In the genomic region with DNA sequence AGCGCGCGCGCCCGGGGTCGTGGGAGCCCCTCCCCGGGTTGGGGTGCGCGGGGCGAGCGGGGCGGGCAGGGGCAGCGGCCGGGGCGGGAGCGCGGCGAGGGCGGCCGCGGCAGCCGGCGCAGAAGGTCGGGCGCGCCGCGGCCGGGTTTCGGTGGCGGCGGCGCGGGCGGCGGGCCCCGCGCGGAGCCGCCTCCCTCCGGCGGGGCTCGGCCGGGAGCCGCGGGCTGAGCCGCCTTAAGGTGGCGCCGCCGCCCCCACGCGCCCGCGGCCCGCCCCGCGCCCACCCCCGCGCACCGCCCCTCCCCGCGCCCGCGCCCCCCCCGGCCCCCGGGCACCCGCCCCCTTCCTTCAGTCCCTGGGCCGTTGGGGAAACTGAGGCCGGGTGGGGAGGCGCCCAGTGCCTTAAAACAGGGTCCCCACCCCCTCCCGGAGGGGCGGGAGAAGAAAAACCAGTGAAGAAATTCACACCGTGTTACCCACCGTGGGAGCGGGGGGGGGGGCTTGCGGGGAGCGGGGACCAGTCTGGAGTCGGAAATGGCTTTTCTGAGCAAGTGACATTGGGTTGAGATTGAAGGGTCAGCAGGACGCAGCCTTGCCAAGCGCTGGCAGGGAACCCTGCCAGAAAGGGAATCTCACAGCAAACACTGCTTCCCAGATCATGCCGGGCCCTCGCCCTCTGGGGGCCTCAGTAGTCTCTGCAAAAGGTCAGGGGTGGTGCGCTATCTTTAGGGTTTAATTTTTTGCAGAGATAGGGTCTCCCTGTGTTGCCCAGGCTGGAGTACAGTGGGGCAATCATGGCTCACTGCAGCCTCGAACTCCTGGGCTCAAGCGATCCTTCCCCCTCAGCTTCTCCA, we compare ENCODE assay signal across 8 cellular contexts. TPM values are rescaled to one million over a fixed set of nuclear protein-coding genes. Genes with fewer than 3 reads are reported as not detected.
DNase-seq lines count a peak whose midpoint lies in the region; ATAC-seq lines count a peak whose summit lies in the region.

A gene (minus strand): TSS at position 211 of the 854 bp plus-strand sequence. CDS start 376 bp downstream, outside the sequence.

- no peaks in the 10 kb centered on the region for H3K9me3 Mint-ChIP-seq in activated T-helper 2 cell treated with anti-CD3 and anti-CD28 coated beads, Interferon-gamma antibody, Interleukin-2, Interleukin-4, amounts not matched to agents 10 μg/mL and 5 μg/mL and 100 μg/mL, durations not matched to agents 14 hours and 24 hours and 36 hours

- peak within 1 kb of the TSS; percentile 57 for H3K4me3 Mint-ChIP-seq in activated T-helper 2 cell treated with anti-CD3 and anti-CD28 coated beads, Interferon-gamma antibody, Interleukin-2, Interleukin-4, amounts not matched to agents 10 μg/mL and 5 μg/mL and 100 μg/mL, durations not matched to agents 14 hours and 24 hours and 36 hours (ENCODE audit: low read depth)

- H3K27ac Mint-ChIP-seq in activated T-helper 2 cell treated with anti-CD3 and anti-CD28 coated beads, Interferon-gamma antibody, Interleukin-2, Interleukin-4, amounts not matched to agents 10 μg/mL and 5 μg/mL and 100 μg/mL, durations not matched to agents 14 hours and 24 hours and 36 hours, result no peak within 1 kb of the TSS

- WGBS in right cardiac atrium, result 3% methylated on average over 76 of the region's 85 CpGs

- no peaks in the 10 kb centered on the region for H3K36me3 Mint-ChIP-seq in activated T-helper 2 cell treated with anti-CD3 and anti-CD28 coated beads, Interferon-gamma antibody, Interleukin-2, Interleukin-4, amounts not matched to agents 10 μg/mL and 5 μg/mL and 100 μg/mL, durations not matched to agents 14 hours and 24 hours and 36 hours (ENCODE audit: low read depth)

- peak in 1 of 2 donors; percentile 39 for ATAC-seq in right cardiac atrium
- no peak for ATAC-seq in HG03439 (IDR thresholded peaks at IDR 0.05; ENCODE audit: unreplicated experiment)
- no peak for ATAC-seq in HG02885 (IDR thresholded peaks at IDR 0.05; ENCODE audit: poor library complexity, unreplicated experiment)

- peaks cover 50% of the 10 kb centered on the region for H3K27me3 Mint-ChIP-seq in activated T-helper 2 cell treated with anti-CD3 and anti-CD28 coated beads, Interferon-gamma antibody, Interleukin-2, Interleukin-4, amounts not matched to agents 10 μg/mL and 5 μg/mL and 100 μg/mL, durations not matched to agents 14 hours and 24 hours and 36 hours (ENCODE audit: low read depth)

- no peaks in the 10 kb centered on the region for H3K27me3 ChIP-seq in right cardiac atrium (ENCODE audit: control insufficient read depth, insufficient read depth)

- H3K4me1 ChIP-seq in right cardiac atrium (ENCODE audit: control insufficient read depth, insufficient read depth, low read length), result no peaks in the 10 kb centered on the region

- no peaks in the 10 kb centered on the region for H3K9me3 ChIP-seq in right cardiac atrium (ENCODE audit: control insufficient read depth, low read length)

- peaks cover 4% of the 10 kb centered on the region for H3K4me1 Mint-ChIP-seq in activated T-helper 2 cell treated with anti-CD3 and anti-CD28 coated beads, Interferon-gamma antibody, Interleukin-2, Interleukin-4, amounts not matched to agents 10 μg/mL and 5 μg/mL and 100 μg/mL, durations not matched to agents 14 hours and 24 hours and 36 hours (ENCODE audit: low read depth)

- H3K27ac ChIP-seq in right cardiac atrium (ENCODE audit: low read length), result peak within 1 kb of the TSS; percentile 61
- peak within 1 kb of the TSS in 12 of 21 experiments; percentile 16 to 80 (median 74) for H3K27ac ChIP-seq in skin epidermis

- intact Hi-C loops in activated T-helper 2 cell treated with anti-CD3 and anti-CD28 coated beads, Interferon-gamma antibody, Interleukin-2, Interleukin-4, amounts not matched to agents 10 μg/mL and 5 μg/mL and 100 μg/mL, durations not matched to agents 14 hours and 24 hours and 36 hours (cut with micrococcal nuclease), result no loop called here
- intact Hi-C loops in right cardiac atrium (cut with DNase I), result loop anchor here in 1 of 4 donors (5.0 kb wide), 1 partner anchor 47 kb away; no protein-coding TSS in a partner anchor

- DNase-seq in DMS53 (lab: John Stamatoyannopoulos, UW), result peak; percentile 21
- no peak for DNase-seq in DMS53 treated with DMSO at 0.1 percent for 48 hours (lab: John Stamatoyannopoulos, UW; ENCODE audit: unreplicated experiment)
- DNase-seq in activated T-helper 2 cell treated with anti-CD3 and anti-CD28 coated beads, Interferon-gamma antibody, Interleukin-2, Interleukin-4, amounts not matched to agents 10 μg/mL and 5 μg/mL and 100 μg/mL, durations not matched to agents 14 hours and 24 hours and 36 hours (ENCODE audit: low spot score), result no peak
- DNase-seq in right cardiac atrium, result peak; percentile 56 to 77 (median 77)
- no peak for DNase-seq in stimulated activated CD4-positive, alpha-beta T cell treated with anti-CD3 and anti-CD28 coated beads, Interleukin-2, amount 100 ng/mL, for 48 hours

- H3K4me3 ChIP-seq in right cardiac atrium (ENCODE audit: low read length) (peak within 1 kb of the TSS; percentile 96), skin epidermis (peak within 1 kb of the TSS; percentile 8 to 54 (median 41))

RNA-seq across cellular contexts. Expression of the gene that starts here (rescaled TPM):
- total RNA-seq in activated T-helper 2 cell treated with anti-CD3 and anti-CD28 coated beads, Interferon-gamma antibody, Interleukin-2, Interleukin-4, amounts not matched to agents 10 μg/mL and 5 μg/mL and 100 μg/mL, durations not matched to agents 14 hours and 24 hours and 36 hours, result 2.2 and 2.4 TPM in 2 replicates
- total RNA-seq in right cardiac atrium, result 100 to 1,000 TPM in 1 of 4 donors, 10 to 100 TPM in 3; 78.4 to 102 (median 88.1) TPM
- 68.6 TPM for polyA plus RNA-seq in right cardiac atrium

Comparison
In these comparisons a context has a peak if more than half of its experiments do, and no peak if none do; other contexts are left out.
1. RNA of the gene that starts here (total RNA-seq): 78.4 to 102 TPM in right cardiac atrium; 2.2 to 2.4 TPM in activated T-helper 2 cell treated with anti-CD3 and anti-CD28 coated beads, Interferon-gamma antibody, Interleukin-2, Interleukin-4, amounts not matched to agents 10 μg/mL and 5 μg/mL and 100 μg/mL, durations not matched to agents 14 hours and 24 hours and 36 hours; every median in the first group is over 10 times any median in the second.
2. DNase-seq: peak in DMS53 (single experiment) and right cardiac atrium (3 of 3); none in DMS53 treated with DMSO at 0.1 percent for 48 hours (single experiment), activated T-helper 2 cell treated with anti-CD3 and anti-CD28 coated beads, Interferon-gamma antibody, Interleukin-2, Interleukin-4, amounts not matched to agents 10 μg/mL and 5 μg/mL and 100 μg/mL, durations not matched to agents 14 hours and 24 hours and 36 hours (single experiment) and stimulated activated CD4-positive, alpha-beta T cell treated with anti-CD3 and anti-CD28 coated beads, Interleukin-2, amount 100 ng/mL, for 48 hours (0 of 2).